ENCODE assay signal across 24 cellular contexts in the genomic region with DNA sequence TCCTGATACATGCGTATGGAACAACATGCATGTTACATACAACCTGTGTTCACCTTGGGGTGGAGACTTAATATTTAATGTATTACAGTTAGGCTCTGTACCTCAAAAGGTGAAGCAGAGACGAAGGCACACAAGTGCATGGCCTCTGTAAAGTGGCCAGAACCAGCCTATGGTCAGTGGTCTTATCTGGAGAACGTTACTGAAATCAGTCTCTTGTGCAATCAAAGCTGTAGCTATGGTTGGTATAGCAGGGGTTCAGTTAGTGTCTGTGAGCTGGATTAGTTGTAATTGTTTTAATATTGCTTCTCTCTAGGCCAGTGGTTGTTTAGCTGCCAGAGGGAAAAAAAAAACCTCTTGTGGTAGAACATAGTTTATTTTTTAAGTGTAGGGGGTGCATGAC. TPM values are rescaled to one million over a fixed set of nuclear protein-coding genes. Genes with fewer than 3 reads are reported as not detected.
"Had no signal": no experiment of that assay in that cellular context is flagged by ENCODE, and none has a peak within 500 bp of the region (broad histone marks: within the 10 kb centered on the region; RNA-seq: fewer than 3 reads in every experiment).

No MANE protein-coding gene starts in this region.

- H3K27ac ChIP-seq: HL-60, SJSA1, SK-N-MC had no signal

- DNase-seq: Karpas-422; KG1; MM.1S; NCI-H1048; NCI-H1105; NCI-H1417; NCI-H146; NCI-H1694 treated with DMSO at 0.1 percent for 48 hours; NCI-H1930; NCI-H2081; NCI-H2107; NCI-H226; NCI-H446; NCI-H510A; NCI-H524 treated with DMSO at 0.1 percent for 48 hours; NCI-H69; NCI-H774; NK-92 treated with Interleukin-12 subunit alpha and Interleukin-12 subunit beta, amount 100 ng/mL, for 24 hours; Right ventricle myocardium superior; RPMI8226; SIG-M5 had no signal

- H3K4me3 ChIP-seq: SJSA1, SK-N-MC had no signal

- H3K9me3 ChIP-seq: SJSA1 had no signal

- H3K27me3 ChIP-seq: SJSA1 had no signal

- H3K36me3 ChIP-seq: SJSA1 had no signal

RNA-seq across cellular contexts. Expression of a gene that starts 48.6 kb away (rescaled TPM):
- total RNA-seq: SJSA1 had no signal
